15 cellular contexts compared by ENCODE assay signal in genomic region chr11:111762981-111763643, GRCh38. TPM values are rescaled to one million over a fixed set of nuclear protein-coding genes. Genes with fewer than 3 reads are reported as not detected.
DNase-seq lines count a peak whose midpoint lies in the region; ATAC-seq and TF ChIP-seq lines count a peak whose summit lies in the region.
"Had no signal": no experiment of that assay in that cellular context is flagged by ENCODE, and none has a peak within 500 bp of the region (broad histone marks: within the 10 kb centered on the region; RNA-seq: fewer than 3 reads in every experiment).

No MANE protein-coding gene starts in this region.

- peaks cover 18% of the 10 kb centered on the region for H3K4me1 ChIP-seq in PC-3 (ENCODE audit: insufficient read depth, low read length)

- POLR2A ChIA-PET in PC-3 (lab: Charles Lee; ENCODE audit: unreplicated experiment), result no interaction called here

- no peaks in the 10 kb centered on the region for H3K9me3 Mint-ChIP-seq in activated CD4-positive, alpha-beta T cell treated with anti-CD3 and anti-CD28 coated beads, Interleukin-2, amount 10 ng/mL, durations not matched to agents 24 days and 14 days
- H3K9me3 Mint-ChIP-seq: activated CD4-positive, alpha-beta T cell treated with anti-CD3 and anti-CD28 coated beads, Interleukin-2, amount 10 ng/mL, durations not matched to agents 7 days and 5 days; activated naive CD8-positive, alpha-beta T cell treated with anti-CD3 and anti-CD28 coated beads, Interleukin-2, amount 50 U/mL, for 24 hours had no signal

- H3K4me2 ChIP-seq in PC-3 (ENCODE audit: low read length), result no peak overlapping the region

- intact Hi-C loops in activated CD4-positive, alpha-beta T cell treated with anti-CD3 and anti-CD28 coated beads, Interleukin-2, amount 10 ng/mL, durations not matched to agents 24 days and 14 days (cut with micrococcal nuclease), result no loop called here
- intact Hi-C loops in PC-3 (cut with micrococcal nuclease), result no loop called here

- H3K79me2 ChIP-seq in PC-3 (ENCODE audit: low read length), result peaks cover 42% of the 10 kb centered on the region

- no peak overlapping the region for H3K9ac ChIP-seq in PC-3 (ENCODE audit: low read length)

- no peaks in the 10 kb centered on the region for H3K9me2 ChIP-seq in PC-3 (replicated peaks; ENCODE audit: low read length)

- DNase-seq in activated CD4-positive, alpha-beta T cell treated with anti-CD3 and anti-CD28 coated beads, Interleukin-2, amount 10 ng/mL, durations not matched to agents 24 days and 14 days, result no peak
- DNase-seq in activated CD4-positive, alpha-beta T cell treated with anti-CD3 and anti-CD28 coated beads, Interleukin-2, amount 50 U/mL, for 48 hours, result no peak
- DNase-seq in PC-3, result peak; percentile 21
- peak; percentile 45 for DNase-seq in fibroblast of gingiva (ENCODE audit: low read depth)
- DNase-seq in superior temporal gyrus (ENCODE audit: extremely low spot score), result peak; percentile 80
- DNase-seq in NK-92 treated with Interleukin-12 subunit alpha and Interleukin-12 subunit beta, amount 100 ng/mL, for 24 hours (lab: John Stamatoyannopoulos, UW), result no peak
- DNase-seq: activated CD4-positive, alpha-beta T cell treated with anti-CD3 and anti-CD28 coated beads, Interleukin-2, amount 10 ng/mL, durations not matched to agents 7 days and 5 days; activated naive CD8-positive, alpha-beta T cell treated with anti-CD3 and anti-CD28 coated beads, Interleukin-2, amount 50 U/mL, for 24 hours; kidney glomerular epithelial cell; NCI-H2081; occipital lobe; SHP77; stimulated activated CD4-positive, alpha-beta T cell treated with anti-CD3 and anti-CD28 coated beads, Interleukin-1b, Interleukin-23, amount 100 ng/mL, for 48 hours had no signal

- H3K4me3 Mint-ChIP-seq in activated CD4-positive, alpha-beta T cell treated with anti-CD3 and anti-CD28 coated beads, Interleukin-2, amount 10 ng/mL, durations not matched to agents 24 days and 14 days, result no peak overlapping the region
- H3K4me3 Mint-ChIP-seq: activated CD4-positive, alpha-beta T cell treated with anti-CD3 and anti-CD28 coated beads, Interleukin-2, amount 10 ng/mL, durations not matched to agents 7 days and 5 days; activated naive CD8-positive, alpha-beta T cell treated with anti-CD3 and anti-CD28 coated beads, Interleukin-2, amount 50 U/mL, for 24 hours had no signal

- H3K9me3 ChIP-seq in PC-3 (ENCODE audit: low read length), result no peaks in the 10 kb centered on the region

- peak overlapping the region; percentile 1 for H3K27ac Mint-ChIP-seq in activated CD4-positive, alpha-beta T cell treated with anti-CD3 and anti-CD28 coated beads, Interleukin-2, amount 10 ng/mL, durations not matched to agents 24 days and 14 days
- H3K27ac Mint-ChIP-seq: activated CD4-positive, alpha-beta T cell treated with anti-CD3 and anti-CD28 coated beads, Interleukin-2, amount 10 ng/mL, durations not matched to agents 7 days and 5 days; activated naive CD8-positive, alpha-beta T cell treated with anti-CD3 and anti-CD28 coated beads, Interleukin-2, amount 50 U/mL, for 24 hours had no signal

- peaks cover 58% of the 10 kb centered on the region for H3K36me3 Mint-ChIP-seq in activated CD4-positive, alpha-beta T cell treated with anti-CD3 and anti-CD28 coated beads, Interleukin-2, amount 10 ng/mL, durations not matched to agents 24 days and 14 days (ENCODE audit: low read depth)

- no peak overlapping the region for H3K27ac ChIP-seq in PC-3 (ENCODE audit: low read length)

- H4K20me1 ChIP-seq in PC-3 (ENCODE audit: low read length), result 0 out of 2 replicates have a peak, but pooled peaks cover 5% of the 10 kb centered on the region

- no peaks in the 10 kb centered on the region for H3K27me3 ChIP-seq in PC-3 (ENCODE audit: low read length)

- peaks cover 31% of the 10 kb centered on the region for H3K4me1 Mint-ChIP-seq in activated CD4-positive, alpha-beta T cell treated with anti-CD3 and anti-CD28 coated beads, Interleukin-2, amount 10 ng/mL, durations not matched to agents 24 days and 14 days

- no peak overlapping the region for H3K4me3 ChIP-seq in PC-3 (ENCODE audit: low read length)

- ATAC-seq in PC-3 (no peak), GM18519 (IDR thresholded peaks at IDR 0.05; ENCODE audit: low FRiP score, unreplicated experiment) (no peak), HG03095 (IDR thresholded peaks at IDR 0.05; ENCODE audit: unreplicated experiment) (no peak)
- ATAC-seq: activated naive CD8-positive, alpha-beta T cell treated with anti-CD3 and anti-CD28 coated beads, Interleukin-2, amount 50 U/mL, for 24 hours had no signal

- TF ChIP-seq CTCF in PC-3 (conservative IDR thresholded peaks at IDR 0.05; ENCODE audit: low read depth, low read length), result 0 out of 2 replicates have a peak, but pooled peaks have one; percentile 21

- H3K36me3 ChIP-seq in PC-3 (ENCODE audit: low read depth, low read length), result peaks cover 45% of the 10 kb centered on the region

- H3F3A ChIP-seq in PC-3 (ENCODE audit: low read length, unreplicated experiment), result no peaks in the 10 kb centered on the region

- no peaks in the 10 kb centered on the region for H3K27me3 Mint-ChIP-seq in activated CD4-positive, alpha-beta T cell treated with anti-CD3 and anti-CD28 coated beads, Interleukin-2, amount 10 ng/mL, durations not matched to agents 24 days and 14 days
- H3K27me3 Mint-ChIP-seq: activated CD4-positive, alpha-beta T cell treated with anti-CD3 and anti-CD28 coated beads, Interleukin-2, amount 10 ng/mL, durations not matched to agents 7 days and 5 days; activated naive CD8-positive, alpha-beta T cell treated with anti-CD3 and anti-CD28 coated beads, Interleukin-2, amount 50 U/mL, for 24 hours had no signal

- no peak overlapping the region for H2AFZ ChIP-seq in PC-3 (ENCODE audit: low read length)

- no TSS peak for BruUV-seq in PC-3 (replicated peaks; lab: Mats Ljungman, UMichigan)

- CTCF ChIA-PET in PC-3 (lab: Charles Lee), result interaction anchor here (0.6 kb wide), 1 partner anchor 45 kb away, joined by 3 read pairs; no protein-coding TSS in a partner anchor

RNA-seq across cellular contexts. Expression of gene PPP2R1B, which starts 3.1 kb away (rescaled TPM):
- 63.2 and 63.6 TPM in 2 replicates for total RNA-seq in activated CD4-positive, alpha-beta T cell treated with anti-CD3 and anti-CD28 coated beads, Interleukin-2, amount 10 ng/mL, durations not matched to agents 24 days and 14 days
- total RNA-seq in PC-3 (2014; rRNA removed), result 31.3 and 41.5 TPM in 2 replicates

Comparison
In these comparisons a context has a peak if more than half of its experiments do, and no peak if none do; other contexts are left out.
1. DNase-seq: peak in PC-3 (single experiment), fibroblast of gingiva (single experiment) and superior temporal gyrus (single experiment); none in activated CD4-positive, alpha-beta T cell treated with anti-CD3 and anti-CD28 coated beads, Interleukin-2, amount 10 ng/mL, durations not matched to agents 24 days and 14 days (single experiment), activated CD4-positive, alpha-beta T cell treated with anti-CD3 and anti-CD28 coated beads, Interleukin-2, amount 50 U/mL, for 48 hours (0 of 2) and NK-92 treated with Interleukin-12 subunit alpha and Interleukin-12 subunit beta, amount 100 ng/mL, for 24 hours (single experiment).